In the genomic region with DNA sequence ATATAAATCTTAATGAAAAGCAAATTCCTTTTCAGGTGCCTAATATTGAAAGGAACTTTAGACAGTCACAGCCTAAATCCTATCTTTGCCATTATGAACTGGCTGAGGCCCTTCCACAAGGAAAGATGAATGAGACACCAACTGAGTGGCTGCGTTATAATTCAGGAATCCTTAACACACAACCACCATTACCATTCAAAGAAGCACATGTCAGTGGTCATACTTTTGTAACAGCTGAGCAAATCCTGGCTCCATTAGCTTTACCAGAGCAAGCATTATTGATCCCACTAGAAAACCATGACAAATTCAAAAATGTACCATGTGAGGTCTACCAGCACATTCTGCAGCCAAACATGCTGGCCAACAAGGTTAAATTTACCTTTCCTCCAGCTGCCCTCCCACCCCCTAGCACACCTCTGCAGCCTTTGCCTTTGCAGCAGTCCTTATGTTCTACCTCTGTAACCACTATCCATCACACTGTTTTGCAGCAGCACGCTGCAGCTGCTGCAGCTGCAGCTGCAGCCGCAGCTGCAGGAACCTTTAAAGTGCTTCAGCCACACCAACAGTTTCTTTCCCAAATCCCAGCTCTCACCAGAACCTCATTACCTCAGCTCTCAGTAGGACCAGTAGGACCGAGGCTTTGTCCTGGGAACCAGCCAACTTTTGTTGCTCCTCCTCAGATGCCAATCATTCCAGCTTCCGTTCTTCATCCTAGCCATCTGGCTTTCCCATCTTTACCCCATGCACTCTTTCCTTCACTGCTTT, we compare ENCODE assay signal across 17 cellular contexts.
"Had no signal": no experiment of that assay in that cellular context is flagged by ENCODE, and none has a peak within 500 bp of the region (broad histone marks: within the 10 kb centered on the region; RNA-seq: fewer than 3 reads in every experiment).

No MANE protein-coding gene starts in this region.

- H3K9me3 ChIP-seq: gastrocnemius medialis, pancreas, sigmoid colon, thyroid gland, uterus had no signal

- DNase-seq: activated CD4-positive, alpha-beta memory T cell treated with anti-CD3 and anti-CD28 coated beads for 36 hours; activated CD4-positive, alpha-beta T cell treated with anti-CD3 and anti-CD28 coated beads for 36 hours; activated CD8-positive, alpha-beta memory T cell treated with anti-CD3 and anti-CD28 coated beads, Interleukin-2, amount 10 ng/mL, durations not matched to agents 7 days and 5 days; activated naive CD4-positive, alpha-beta T cell treated with anti-CD3 and anti-CD28 coated beads, Interleukin-2, amount 10 ng/mL, durations not matched to agents 7 days and 5 days; activated T-cell treated with anti-CD3 and anti-CD28 coated beads, Interleukin-2, amount 50 U/mL, for 1 hour; dorsolateral prefrontal cortex; erythroblast; gastrocnemius medialis; heart right ventricle; naive B cell; pancreas; sigmoid colon; stimulated activated CD4-positive, alpha-beta T cell treated with anti-CD3 and anti-CD28 coated beads, Interleukin-2, amount 100 ng/mL, for 48 hours; thyroid gland; uterus; WERI-Rb-1 had no signal

- H3K4me3 ChIP-seq: dorsolateral prefrontal cortex, gastrocnemius medialis, heart right ventricle, lung, pancreas, sigmoid colon, thyroid gland, uterus had no signal

- FAIRE-seq: pancreas had no signal

- H3K4me1 ChIP-seq: gastrocnemius medialis, heart right ventricle, pancreas, sigmoid colon, thyroid gland, uterus had no signal

- H3K27me3 ChIP-seq: dorsolateral prefrontal cortex, gastrocnemius medialis, heart right ventricle, pancreas, sigmoid colon, thyroid gland, uterus had no signal

- H3K27ac ChIP-seq: dorsolateral prefrontal cortex, gastrocnemius medialis, heart right ventricle, pancreas, sigmoid colon, thyroid gland, uterus, WERI-Rb-1 had no signal

- H3K36me3 ChIP-seq: gastrocnemius medialis, heart right ventricle, pancreas, sigmoid colon, thyroid gland, uterus, WERI-Rb-1 had no signal
